In genomic region chr21:37496972-37497371, GRCh38 we compare ENCODE assay signal across 1 cellular context.
TF ChIP-seq lines count a peak whose summit lies in the region.

No MANE protein-coding gene starts in this region.

TF ChIP-seq in IMR-90, 13 proteins besides CTCF, POLR2A, EP300 and RAD21:
- TF ChIP-seq SMC3 (IDR thresholded peaks at IDR 0.05; ENCODE audit: low read depth, low read length) (no peak), FOS (IDR thresholded peaks at IDR 0.05; ENCODE audit: low read depth, low read length) (no peak), MAZ (IDR thresholded peaks at IDR 0.05; ENCODE audit: borderline replicate concordance, low read depth, low read length) (no peak), CHD1 (IDR thresholded peaks at IDR 0.05; ENCODE audit: low read depth, low read length) (no peak), NFE2L2 (IDR thresholded peaks at IDR 0.05; ENCODE audit: low read depth, low read length) (no peak), RCOR1 (IDR thresholded peaks at IDR 0.05; ENCODE audit: insufficient replicate concordance, low read length) (no peak), ELK1 (IDR thresholded peaks at IDR 0.05; ENCODE audit: borderline replicate concordance, low read depth, low read length) (no peak), RFX5 (IDR thresholded peaks at IDR 0.05; ENCODE audit: low read depth, low read length) (no peak), MXI1 (IDR thresholded peaks at IDR 0.05; ENCODE audit: borderline replicate concordance, low read depth, low read length) (no peak), MAFK (IDR thresholded peaks at IDR 0.05; ENCODE audit: low read depth, low read length) (no peak), CEBPB (IDR thresholded peaks at IDR 0.05; ENCODE audit: low read depth, low read length) (no peak)
- TF ChIP-seq, protein P1, sequence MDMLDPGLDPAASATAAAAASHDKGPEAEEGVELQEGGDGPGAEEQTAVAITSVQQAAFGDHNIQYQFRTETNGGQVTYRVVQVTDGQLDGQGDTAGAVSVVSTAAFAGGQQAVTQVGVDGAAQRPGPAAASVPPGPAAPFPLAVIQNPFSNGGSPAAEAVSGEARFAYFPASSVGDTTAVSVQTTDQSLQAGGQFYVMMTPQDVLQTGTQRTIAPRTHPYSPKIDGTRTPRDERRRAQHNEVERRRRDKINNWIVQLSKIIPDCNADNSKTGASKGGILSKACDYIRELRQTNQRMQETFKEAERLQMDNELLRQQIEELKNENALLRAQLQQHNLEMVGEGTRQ (IDR thresholded peaks at IDR 0.05; ENCODE audit: low read depth, low read length): no peak
